Comparison of ENCODE assay signal across 8 cellular contexts in genomic region chr2:64359892-64360657, GRCh38.
DNase-seq lines count a peak whose midpoint lies in the region; ATAC-seq, FAIRE-seq and TF ChIP-seq lines count a peak whose summit lies in the region.

No MANE protein-coding gene starts in this region.

- no peaks in the 10 kb centered on the region for H3K36me3 ChIP-seq in keratinocyte (ENCODE audit: control insufficient read depth in 2 of 2, extremely low read depth in 1 of 2, insufficient read depth in 2 of 2, low read length in 2 of 2)

- H3K9me1 ChIP-seq in keratinocyte (ENCODE audit: control insufficient read depth, extremely low read depth, insufficient read depth, low read length), result no peaks in the 10 kb centered on the region

- peak overlapping the region; percentile 86 for H3K4me2 ChIP-seq in keratinocyte (ENCODE audit: control insufficient read depth, extremely low read depth, insufficient read depth, low read depth, low read length)

- H3K4me3 ChIP-seq in keratinocyte (ENCODE audit: control insufficient read depth in 2 of 3, extremely low read depth in 1 of 3, insufficient read depth in 2 of 3, low read depth in 1 of 3, low read length in 3 of 3), result peak overlapping the region; percentile 13 to 56 (median 31)

- DNase-seq in A172 (ENCODE audit: low spot score) (peak; percentile 99), HT1080 (ENCODE audit: low read depth) (peak; percentile 96), keratinocyte (ENCODE audit: low read depth, low spot score) (peak; percentile 98), GDM1 (lab: John Stamatoyannopoulos, UW) (no peak)
- peak; percentile 65 for DNase-seq in activated naive CD8-positive, alpha-beta T cell treated with anti-CD3 and anti-CD28 coated beads, Interleukin-2, amount 50 U/mL, for 24 hours
- DNase-seq in stimulated activated CD8-positive, alpha-beta memory T cell treated with anti-CD3 and anti-CD28 coated beads, Interleukin-2, amount 100 ng/mL, for 48 hours (ENCODE audit: low read depth in 2 of 2), result peak; percentile 36 to 57

- peaks cover 18% of the 10 kb centered on the region for H3K4me1 Mint-ChIP-seq in activated naive CD8-positive, alpha-beta T cell treated with anti-CD3 and anti-CD28 coated beads, Interleukin-2, amount 50 U/mL, for 24 hours

- peak; percentile 98 for FAIRE-seq in keratinocyte (lab: Jason Lieb, UNC)

- H3K4me3 Mint-ChIP-seq in activated naive CD8-positive, alpha-beta T cell treated with anti-CD3 and anti-CD28 coated beads, Interleukin-2, amount 50 U/mL, for 24 hours, result no peak overlapping the region

- peaks cover 33% of the 10 kb centered on the region for H3K27me3 Mint-ChIP-seq in activated naive CD8-positive, alpha-beta T cell treated with anti-CD3 and anti-CD28 coated beads, Interleukin-2, amount 50 U/mL, for 24 hours

- H3K27ac ChIP-seq in keratinocyte (ENCODE audit: control insufficient read depth, insufficient read depth, low read length), result peak overlapping the region; percentile 90

- peak in 2 of 3 experiments; percentile 34 to 51 for TF ChIP-seq CTCF in keratinocyte (optimal IDR thresholded peaks at IDR 0.05 in 1 of 3, IDR thresholded peaks at IDR 0.05 in 1 of 3, conservative IDR thresholded peaks at IDR 0.05 in 1 of 3; ENCODE audit: extremely low read depth in 1 of 3, insufficient read depth in 2 of 3, low read length in 3 of 3)

- dilution Hi-C loops in keratinocyte (cut with MboI; ENCODE audit: extremely low pct_ligation_motif_present, low sequenced_read_pairs), result no loop called here

- H3K9me3 ChIP-seq in keratinocyte (ENCODE audit: control insufficient read depth, low read depth, low read length), result no peaks in the 10 kb centered on the region

- H3K9ac ChIP-seq in keratinocyte (ENCODE audit: control insufficient read depth, extremely low read depth, insufficient read depth, low read length), result peak overlapping the region; percentile 76

- H2AFZ ChIP-seq in keratinocyte (ENCODE audit: control insufficient read depth, low read length), result peak overlapping the region; percentile 55

- no peaks in the 10 kb centered on the region for H3K9me3 Mint-ChIP-seq in activated naive CD8-positive, alpha-beta T cell treated with anti-CD3 and anti-CD28 coated beads, Interleukin-2, amount 50 U/mL, for 24 hours

- H4K20me1 ChIP-seq in keratinocyte (ENCODE audit: control insufficient read depth, extremely low read depth, insufficient read depth, low read length), result no peaks in the 10 kb centered on the region

- peaks cover 69% of the 10 kb centered on the region for H3K4me1 ChIP-seq in keratinocyte (ENCODE audit: control insufficient read depth, extremely low read depth, insufficient read depth, low read length)

- peak; percentile 67 for ATAC-seq in GM19452 (IDR thresholded peaks at IDR 0.05; ENCODE audit: unreplicated experiment)
- ATAC-seq in activated naive CD8-positive, alpha-beta T cell treated with anti-CD3 and anti-CD28 coated beads, Interleukin-2, amount 50 U/mL, for 24 hours, result peak; percentile 99
- ATAC-seq in HG03460 (IDR thresholded peaks at IDR 0.05; ENCODE audit: unreplicated experiment), result no peak

- no peaks in the 10 kb centered on the region for H3K27me3 ChIP-seq in keratinocyte (ENCODE audit: control insufficient read depth, extremely low read depth, insufficient read depth, low read length)

- peak overlapping the region; percentile 50 for H3K27ac Mint-ChIP-seq in activated naive CD8-positive, alpha-beta T cell treated with anti-CD3 and anti-CD28 coated beads, Interleukin-2, amount 50 U/mL, for 24 hours

- no peaks in the 10 kb centered on the region for H3K79me2 ChIP-seq in keratinocyte (ENCODE audit: control insufficient read depth, insufficient read depth, low read length)

- no peaks in the 10 kb centered on the region for H3K36me3 Mint-ChIP-seq in activated naive CD8-positive, alpha-beta T cell treated with anti-CD3 and anti-CD28 coated beads, Interleukin-2, amount 50 U/mL, for 24 hours (ENCODE audit: low read depth)
